39 cellular contexts compared by ENCODE assay signal in the genomic region with DNA sequence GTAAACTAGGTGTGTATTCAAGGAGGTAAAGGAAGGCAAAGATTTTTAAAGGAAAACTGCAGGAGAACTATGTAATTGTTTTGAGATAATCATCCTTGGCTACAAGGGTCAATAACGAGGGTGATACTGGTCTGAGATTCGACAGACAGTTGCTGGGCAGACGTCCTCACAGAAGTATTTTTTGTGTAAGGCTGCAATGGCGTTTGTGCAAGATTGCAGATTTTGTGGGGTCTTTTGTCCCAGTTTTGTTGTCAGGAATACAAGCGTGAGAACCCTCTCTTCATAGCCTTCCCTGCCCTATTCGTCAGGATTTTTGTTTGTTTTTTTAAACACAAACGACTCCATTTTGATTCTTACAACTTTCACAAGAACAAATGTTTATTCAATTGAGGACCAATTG. TPM values are rescaled to one million over a fixed set of nuclear protein-coding genes. Genes with fewer than 3 reads are reported as not detected.
"Had no signal": no experiment of that assay in that cellular context is flagged by ENCODE, and none has a peak within 500 bp of the region (broad histone marks: within the 10 kb centered on the region; RNA-seq: fewer than 3 reads in every experiment).

No MANE protein-coding gene starts in this region.

- DNase-seq: Karpas-422, Kasumi-1, MG63, MM.1S, MV-4-11, NCI-H1048, NCI-H1092, NCI-H1092 treated with DMSO at 0.1 percent for 48 hours, NCI-H1105, NCI-H1105 treated with DMSO at 0.1 percent for 48 hours, NCI-H1417, NCI-H1417 treated with DMSO at 0.1 percent for 48 hours, NCI-H1436, NCI-H1436 treated with DMSO at 0.1 percent for 48 hours, NCI-H146, NCI-H1694, NCI-H1694 treated with DMSO at 0.1 percent for 48 hours, NCI-H187, NCI-H187 treated with DMSO at 0.1 percent for 48 hours, NCI-H1930, NCI-H2029, NCI-H2029 treated with DMSO at 0.1 percent for 48 hours, NCI-H2081, NCI-H2081 treated with DMSO at 0.1 percent for 48 hours, NCI-H2107, NCI-H2171, NCI-H2171 treated with DMSO at 0.1 percent for 48 hours, NCI-H2227 treated with DMSO at 0.1 percent for 48 hours, NCI-H226, NCI-H345, NCI-H446, NCI-H446 treated with DMSO at 0.1 percent for 48 hours, NCI-H510A, NCI-H510A treated with DMSO at 0.1 percent for 48 hours, NCI-H524 had no signal

- H3K27me3 ChIP-seq: MG63 had no signal

- H3K9me3 ChIP-seq: MG63 had no signal

- H3K4me3 ChIP-seq: MG63 had no signal

- H3K36me3 ChIP-seq: MG63 had no signal

RNA-seq across cellular contexts. Expression of a gene that starts 57.5 kb away (rescaled TPM):
- total RNA-seq: LHCN-M2, M059J, MCF 10A, NCI-H460 had no signal
